8 cellular contexts compared by ENCODE assay signal in the genomic region with DNA sequence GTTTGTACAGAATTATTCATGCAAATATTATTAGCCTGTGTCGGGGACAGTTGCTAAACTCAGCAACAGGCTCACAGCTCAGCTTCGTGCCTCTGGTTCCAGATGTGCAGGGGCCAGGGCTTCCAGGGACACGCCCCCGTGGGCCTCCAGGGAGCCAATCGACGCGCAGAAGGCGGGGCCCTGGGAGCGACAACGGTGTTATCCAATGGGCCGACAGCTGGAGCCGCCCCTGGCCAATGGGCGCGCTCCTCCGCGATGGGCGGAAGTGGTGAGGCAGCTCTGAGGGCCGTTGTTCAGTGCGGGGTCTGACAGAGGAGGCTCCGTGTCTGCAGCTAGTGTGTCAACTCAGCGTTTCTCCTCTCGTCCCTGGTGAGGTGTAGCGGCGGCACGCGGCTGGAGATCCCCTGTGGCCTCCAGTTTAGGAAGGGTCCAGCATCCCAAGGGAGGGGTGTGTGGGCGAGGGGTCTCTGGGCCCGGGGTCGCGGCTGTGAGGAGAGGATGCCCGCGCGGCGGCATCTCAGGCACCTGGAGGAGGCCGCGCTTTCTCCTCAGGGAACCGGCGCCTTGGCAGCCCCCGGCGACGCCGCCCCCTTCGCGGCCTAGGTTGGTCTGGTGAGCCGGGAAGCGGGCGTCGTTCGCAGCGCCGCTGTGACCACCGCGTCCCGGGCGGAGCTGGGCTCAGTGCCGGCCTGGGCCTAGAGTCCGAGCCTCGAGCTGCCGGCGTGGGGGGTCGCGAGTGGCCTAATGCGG. TPM values are rescaled to one million over a fixed set of nuclear protein-coding genes. Genes with fewer than 3 reads are reported as not detected.
A peak's percentile ranks its signal among the peaks of the same experiment; 100 is the strongest.
DNase-seq lines count a peak whose midpoint lies in the region; ATAC-seq, FAIRE-seq and TF ChIP-seq lines count a peak whose summit lies in the region.

A gene with protein sequence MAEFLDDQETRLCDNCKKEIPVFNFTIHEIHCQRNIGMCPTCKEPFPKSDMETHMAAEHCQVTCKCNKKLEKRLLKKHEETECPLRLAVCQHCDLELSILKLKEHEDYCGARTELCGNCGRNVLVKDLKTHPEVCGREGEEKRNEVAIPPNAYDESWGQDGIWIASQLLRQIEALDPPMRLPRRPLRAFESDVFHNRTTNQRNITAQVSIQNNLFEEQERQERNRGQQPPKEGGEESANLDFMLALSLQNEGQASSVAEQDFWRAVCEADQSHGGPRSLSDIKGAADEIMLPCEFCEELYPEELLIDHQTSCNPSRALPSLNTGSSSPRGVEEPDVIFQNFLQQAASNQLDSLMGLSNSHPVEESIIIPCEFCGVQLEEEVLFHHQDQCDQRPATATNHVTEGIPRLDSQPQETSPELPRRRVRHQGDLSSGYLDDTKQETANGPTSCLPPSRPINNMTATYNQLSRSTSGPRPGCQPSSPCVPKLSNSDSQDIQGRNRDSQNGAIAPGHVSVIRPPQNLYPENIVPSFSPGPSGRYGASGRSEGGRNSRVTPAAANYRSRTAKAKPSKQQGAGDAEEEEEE (plus strand): TSS at position 311 of the 750 bp plus-strand sequence. CDS start 4,963 bp downstream, outside the sequence.

- H3K4me1 ChIP-seq in small intestine (ENCODE audit: control insufficient read depth in 2 of 2, insufficient read depth in 1 of 2, low read depth in 1 of 2, low read length in 1 of 2), result peaks cover 1 to 7% of the 10 kb centered on the region in 2 donors

- no peaks in the 10 kb centered on the region for H3K9me3 ChIP-seq in small intestine (ENCODE audit: control insufficient read depth, low read depth)

- H3K4me3 ChIP-seq in AG04449 (ENCODE audit: low read depth, low read length), result peak within 1 kb of the TSS; percentile 71
- H3K4me3 ChIP-seq in WI38 (ENCODE audit: low read depth, low read length), result peak within 1 kb of the TSS; percentile 87
- peak within 1 kb of the TSS; percentile 68 for H3K4me3 ChIP-seq in bronchial epithelial cell (ENCODE audit: low read depth, low read length)
- H3K4me3 ChIP-seq in small intestine (ENCODE audit: low read depth in 1 of 2, low read length in 2 of 2), result peak within 1 kb of the TSS; percentile 96 to 97

- peak within 1 kb of the TSS; percentile 92 to 98 for H3K27ac ChIP-seq in small intestine (ENCODE audit: low read depth in 1 of 2, low read length in 1 of 2)

- H3K27me3 ChIP-seq in bronchial epithelial cell (ENCODE audit: control insufficient read depth, insufficient read depth, low read length) (no peaks in the 10 kb centered on the region), small intestine (ENCODE audit: control insufficient read depth in 2 of 2, insufficient read depth in 2 of 2, low read length in 2 of 2) (no peaks in the 10 kb centered on the region)

- CTCF ChIA-PET in AG04449 (lab: Yijun Ruan, JAX), result interaction anchor here (1.3 kb wide), 1 partner anchor 13 kb away, joined by 3 read pairs; no protein-coding TSS in a partner anchor

- no peak for FAIRE-seq in bronchial epithelial cell (lab: Jason Lieb, UNC)
- FAIRE-seq in small intestine (lab: Jason Lieb, UNC), result no peak

- DNase-seq in AG04449 (ENCODE audit: low read depth, low spot score) (peak; percentile 64), NCI-H2227 treated with DMSO at 0.1 percent for 48 hours (lab: John Stamatoyannopoulos, UW) (peak; percentile 97), bronchial epithelial cell (ENCODE audit: low read depth) (peak; percentile 90), iPS-NIHi11 (ENCODE audit: low spot score) (peak; percentile 100), small intestine (peak; percentile 98)

- ATAC-seq in GM18907 (IDR thresholded peaks at IDR 0.05; ENCODE audit: unreplicated experiment) (peak; percentile 91), HG03159 (IDR thresholded peaks at IDR 0.05; ENCODE audit: unreplicated experiment) (peak; percentile 94)

- H3K36me3 ChIP-seq in bronchial epithelial cell (ENCODE audit: control insufficient read depth, insufficient read depth, low read length), result no peaks in the 10 kb centered on the region
- H3K36me3 ChIP-seq in small intestine (ENCODE audit: control insufficient read depth in 2 of 2, insufficient read depth in 2 of 2, low read length in 2 of 2), result no peaks in the 10 kb centered on the region

- WGBS in small intestine, 3 donors, result 0% methylated on average over 51 to 63 of the region's 63 CpGs

- TF ChIP-seq CTCF in AG04449 (IDR thresholded peaks at IDR 0.05; ENCODE audit: insufficient read depth, low read length, missing control alignments), result no peak
- no peak for TF ChIP-seq CTCF in WI38 (IDR thresholded peaks at IDR 0.05; ENCODE audit: low read depth, low read length)
- no peak for TF ChIP-seq CTCF in bronchial epithelial cell (IDR thresholded peaks at IDR 0.05; ENCODE audit: insufficient read depth, low read length, severe bottlenecking)

- POLR2A ChIA-PET in AG04449 (lab: Yijun Ruan, JAX), result interaction anchor here (0.6 to 2.2 kb wide), 8 partner anchors 9 to 114 kb away, joined by 3 to 17 read pairs (median 4); a partner anchor contains a TSS

RNA-seq across cellular contexts. Expression of the gene that starts here (rescaled TPM):
- total RNA-seq in bronchial epithelial cell, result 30.8 and 49.4 TPM in 2 replicates
- polyA plus RNA-seq in small intestine, result 10 to 100 TPM; 16.5 to 17.9 (median 17.8) TPM

Comparison
In these comparisons a context has a peak if more than half of its experiments do, and no peak if none do; other contexts are left out.
1. Peak in every context shown above with its lines: DNase-seq, ATAC-seq, H3K4me3 ChIP-seq and H3K27ac ChIP-seq.